Comparison of ENCODE assay signal across 1 cellular context in genomic region chr7:95478139-95479037, GRCh38.
TF ChIP-seq lines count a peak whose summit lies in the region.

No MANE protein-coding gene starts in this region.

TF ChIP-seq in GM23338, 12 proteins besides CTCF, POLR2A, EP300 and RAD21 (continued from another document):
- TF ChIP-seq ZNF462 (CRISPR knock-in tag; IDR thresholded peaks at IDR 0.05) (no peak), STAT1 (IDR thresholded peaks at IDR 0.05; ENCODE audit: unreplicated experiment) (no peak), JUNB (IDR thresholded peaks at IDR 0.05; ENCODE audit: unreplicated experiment) (no peak)
